Comparison of ENCODE assay signal across 16 cellular contexts in the genomic region with DNA sequence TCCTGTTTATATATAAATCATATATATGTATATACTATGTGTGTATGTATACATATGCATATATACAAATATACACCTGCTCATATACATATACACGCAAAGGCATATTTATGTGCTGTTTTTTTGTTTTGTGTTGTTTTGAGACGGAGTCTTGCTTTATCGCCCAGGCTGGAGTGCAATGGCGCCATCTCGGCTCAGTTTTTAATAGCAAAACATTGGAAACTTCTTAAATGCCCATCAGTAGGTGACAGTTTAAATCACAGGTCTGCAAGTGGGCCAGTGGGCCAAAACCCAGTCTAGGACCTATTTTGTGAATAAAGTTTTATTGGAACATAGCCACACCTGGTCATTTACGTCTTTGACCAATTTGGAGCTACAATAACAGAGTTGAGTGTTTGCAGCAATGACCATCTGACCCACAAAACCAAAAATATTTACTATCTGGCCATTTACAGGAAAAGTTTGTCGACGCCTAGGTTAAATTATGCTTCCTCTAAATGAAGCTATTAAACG.
DNase-seq lines count a peak whose midpoint lies in the region; ATAC-seq and TF ChIP-seq lines count a peak whose summit lies in the region.
"Had no signal": no experiment of that assay in that cellular context is flagged by ENCODE, and none has a peak within 500 bp of the region (broad histone marks: within the 10 kb centered on the region; RNA-seq: fewer than 3 reads in every experiment).

No MANE protein-coding gene starts in this region.

- no peaks in the 10 kb centered on the region for H3K27me3 ChIP-seq in PC-9 (ENCODE audit: insufficient read depth, low read depth)
- no peaks in the 10 kb centered on the region for H3K27me3 ChIP-seq in mucosa of rectum (ENCODE audit: control insufficient read depth in 2 of 2, insufficient read depth in 2 of 2, low read length in 2 of 2)
- H3K27me3 ChIP-seq in thoracic aorta (replicated peaks; ENCODE audit: insufficient read depth), result no peaks in the 10 kb centered on the region
- no peaks in the 10 kb centered on the region for H3K27me3 ChIP-seq in CD8-positive, alpha-beta T cell (ENCODE audit: insufficient read depth, low read length)

- DNase-seq in PC-9 (no peak), coronary artery (ENCODE audit: low spot score) (no peak), thoracic aorta (ENCODE audit: low spot score) (no peak), mucosa of gallbladder (ENCODE audit: low spot score) (no peak)
- no peak for DNase-seq in stimulated activated naive CD8-positive, alpha-beta T cell treated with anti-CD3 and anti-CD28 coated beads, Interleukin-15, Interleukin-2, amounts not matched to agents 100 U/mL and 50 U/mL, for 24 hours
- no peak for DNase-seq in CD8-positive, alpha-beta T cell
- DNase-seq: activated CD8-positive, alpha-beta memory T cell treated with anti-CD3 and anti-CD28 coated beads, Interleukin-2, amount 50 U/mL, for 4 hours; effector CD4-positive, alpha-beta T cell; NCI-H1436; NCI-H510A treated with DMSO at 0.1 percent for 48 hours; SIG-M5; stimulated activated CD4-positive, alpha-beta T cell treated with anti-CD3 and anti-CD28 coated beads, Interleukin-4, amount 100 ng/mL, for 1 hour had no signal

- H3K4me2 ChIP-seq in PC-9, result peak overlapping the region; percentile 82

- no peak overlapping the region for H2AFZ ChIP-seq in PC-9

- H3K9ac ChIP-seq in mucosa of rectum (ENCODE audit: low read depth in 1 of 2, low read length in 2 of 2), result peak overlapping the region in 1 of 2 donors; percentile 72

- H3K4me3 Mint-ChIP-seq in CD8-positive, alpha-beta T cell, result no peak overlapping the region
- H3K4me3 Mint-ChIP-seq: IgD-negative memory B cell; stimulated activated memory B cell treated with anti-CD40 and anti-IgM and Interleukin-4, amounts not matched to agents 10 μg/mL and 1 μg/mL and 100 μg/mL, for 72 hours had no signal

- H3K27me3 Mint-ChIP-seq in CD8-positive, alpha-beta T cell (ENCODE audit: low read depth), result no peaks in the 10 kb centered on the region
- H3K27me3 Mint-ChIP-seq: IgD-negative memory B cell; stimulated activated memory B cell treated with anti-CD40 and anti-IgM and Interleukin-4, amounts not matched to agents 10 μg/mL and 1 μg/mL and 100 μg/mL, for 72 hours had no signal

- H3K4me3 ChIP-seq in PC-9 (peak overlapping the region; percentile 32; the same call in 1 of the 2 replicates), coronary artery (no peak overlapping the region), mucosa of rectum (ENCODE audit: low read length in 2 of 2) (no peak overlapping the region), thoracic aorta (no peak overlapping the region)
- no peak overlapping the region for H3K4me3 ChIP-seq in CD8-positive, alpha-beta T cell (ENCODE audit: low read depth, low read length)

- POLR2A ChIA-PET in PC-9 (lab: Charles Lee; ENCODE audit: unreplicated experiment), result interaction anchor here (1.0 to 1.5 kb wide), 3 partner anchors 9 to 77 kb away, joined by 5 to 12 read pairs (median 7); no protein-coding TSS in a partner anchor
- POLR2A ChIA-PET in CD8-positive, alpha-beta T cell (lab: Charles Lee), result no interaction called here

- peaks cover 28% of the 10 kb centered on the region for H3F3A ChIP-seq in PC-9 (ENCODE audit: insufficient read depth, low read depth)

- no peak for ATAC-seq in thoracic aorta (ENCODE audit: insufficient number of reproducible peaks, low FRiP score, low read depth)
- no peak for ATAC-seq in stimulated activated naive CD8-positive, alpha-beta T cell treated with anti-CD3 and anti-CD28 coated beads, Interleukin-15, Interleukin-2, amounts not matched to agents 100 U/mL and 50 U/mL, for 24 hours
- ATAC-seq in CD8-positive, alpha-beta T cell, result no peak
- ATAC-seq in GM18858 (IDR thresholded peaks at IDR 0.05; ENCODE audit: unreplicated experiment), result no peak
- ATAC-seq: stimulated activated memory B cell treated with anti-CD40 and anti-IgM and Interleukin-4, amounts not matched to agents 10 μg/mL and 1 μg/mL and 100 μg/mL, for 72 hours had no signal

- H3K36me3 Mint-ChIP-seq in CD8-positive, alpha-beta T cell, result no peaks in the 10 kb centered on the region
- H3K36me3 Mint-ChIP-seq: IgD-negative memory B cell; stimulated activated memory B cell treated with anti-CD40 and anti-IgM and Interleukin-4, amounts not matched to agents 10 μg/mL and 1 μg/mL and 100 μg/mL, for 72 hours had no signal

- peaks cover 34% of the 10 kb centered on the region for H3K4me1 ChIP-seq in PC-9 (replicated peaks; ENCODE audit: insufficient read depth)
- H3K4me1 ChIP-seq in mucosa of rectum (ENCODE audit: control insufficient read depth in 2 of 2, insufficient read depth in 2 of 2, low read length in 2 of 2), result peaks cover 15 to 27% of the 10 kb centered on the region in 2 donors
- H3K4me1 ChIP-seq in thoracic aorta (ENCODE audit: control insufficient read depth in 1 of 2, low read depth in 2 of 2), result peaks cover 11 to 30% of the 10 kb centered on the region in 2 donors
- H3K4me1 ChIP-seq in CD8-positive, alpha-beta T cell (ENCODE audit: insufficient read depth, low read length), result no peaks in the 10 kb centered on the region

- H3K9me2 ChIP-seq in PC-9 (ENCODE audit: insufficient read depth), result no peaks in the 10 kb centered on the region

- H3K27ac ChIP-seq in PC-9 (peak overlapping the region; percentile 100), coronary artery (peak overlapping the region; percentile 79 to 93), mucosa of rectum (ENCODE audit: low read depth in 2 of 2, low read length in 2 of 2) (peak overlapping the region; percentile 90 to 91), thoracic aorta (peak overlapping the region; percentile 85 to 91)
- H3K27ac ChIP-seq in CD8-positive, alpha-beta T cell (ENCODE audit: low read depth, low read length), result no peak overlapping the region

- no peak overlapping the region for H3K27ac Mint-ChIP-seq in CD8-positive, alpha-beta T cell
- H3K27ac Mint-ChIP-seq: IgD-negative memory B cell; stimulated activated memory B cell treated with anti-CD40 and anti-IgM and Interleukin-4, amounts not matched to agents 10 μg/mL and 1 μg/mL and 100 μg/mL, for 72 hours had no signal

- no peaks in the 10 kb centered on the region for H4K20me1 ChIP-seq in PC-9 (ENCODE audit: insufficient read depth)

- H3K79me2 ChIP-seq in PC-9 (ENCODE audit: low read depth), result no peaks in the 10 kb centered on the region

- H3K36me3 ChIP-seq in PC-9 (ENCODE audit: low read depth), result no peaks in the 10 kb centered on the region
- no peaks in the 10 kb centered on the region for H3K36me3 ChIP-seq in mucosa of rectum (ENCODE audit: control insufficient read depth in 2 of 2, insufficient read depth in 2 of 2, low read length in 2 of 2)
- no peaks in the 10 kb centered on the region for H3K36me3 ChIP-seq in thoracic aorta
- H3K36me3 ChIP-seq in CD8-positive, alpha-beta T cell (ENCODE audit: insufficient read depth, low read length), result no peaks in the 10 kb centered on the region

- no peaks in the 10 kb centered on the region for H3K9me3 Mint-ChIP-seq in CD8-positive, alpha-beta T cell
- H3K9me3 Mint-ChIP-seq: IgD-negative memory B cell had no signal

- CTCF ChIA-PET in PC-9 (lab: Charles Lee), result interaction anchor here (0.6 to 1.0 kb wide), 2 partner anchors 66 to 272 kb away, joined by 3 to 4 read pairs; no protein-coding TSS in a partner anchor
- CTCF ChIA-PET in CD8-positive, alpha-beta T cell (lab: Charles Lee), result interaction anchor here (1.0 kb wide), 1 partner anchor 9 kb away, joined by 3 read pairs; no protein-coding TSS in a partner anchor

- intact Hi-C loops in PC-9 (cut with micrococcal nuclease; ENCODE audit: unreplicated experiment), result loop anchor here (5.0 kb wide), 1 partner anchor 339 kb away; no protein-coding TSS in a partner anchor
- intact Hi-C loops in CD8-positive, alpha-beta T cell (cut with DNase I, micrococcal nuclease), result no loop called here

- BruUV-seq in PC-9 (replicated peaks; lab: Mats Ljungman, UMichigan), result no TSS peak

- no peaks in the 10 kb centered on the region for H3K9me3 ChIP-seq in PC-9 (ENCODE audit: insufficient read depth, low read depth)
- no peaks in the 10 kb centered on the region for H3K9me3 ChIP-seq in mucosa of rectum (ENCODE audit: control insufficient read depth in 2 of 2, low read length in 2 of 2)
- no peaks in the 10 kb centered on the region for H3K9me3 ChIP-seq in thoracic aorta
- H3K9me3 ChIP-seq in CD8-positive, alpha-beta T cell (ENCODE audit: low read length), result no peaks in the 10 kb centered on the region

- TF ChIP-seq CTCF in PC-9 (conservative IDR thresholded peaks at IDR 0.05) (no peak), coronary artery (IDR thresholded peaks at IDR 0.05) (no peak), thoracic aorta (IDR thresholded peaks at IDR 0.05) (no peak)
- TF ChIP-seq CTCF in CD8-positive, alpha-beta T cell (IDR thresholded peaks at IDR 0.05), result no peak

- peaks cover under 1% of the 10 kb centered on the region for H3K4me1 Mint-ChIP-seq in CD8-positive, alpha-beta T cell (ENCODE audit: low read depth)
